ENCODE assay signal across 15 cellular contexts in genomic region chr18:12776821-12777471, GRCh38.
DNase-seq lines count a peak whose midpoint lies in the region; ATAC-seq, FAIRE-seq and TF ChIP-seq lines count a peak whose summit lies in the region.
"Had no signal": no experiment of that assay in that cellular context is flagged by ENCODE, and none has a peak within 500 bp of the region (broad histone marks: within the 10 kb centered on the region; RNA-seq: fewer than 3 reads in every experiment).

No MANE protein-coding gene starts in this region.

- 83% methylated on average over 1 of the region's 54 CpGs for WGBS in right lobe of liver (ENCODE audit: insufficient coverage, low coverage, low lambda C conversion rate, missing lambda C conversion rate)
- 93% methylated on average over 16 of the region's 54 CpGs for WGBS in HepG2 (ENCODE audit: low lambda C conversion rate)

- no peaks in the 10 kb centered on the region for H3K79me2 ChIP-seq in HepG2 (ENCODE audit: insufficient read depth, low read length)
- H3K79me2 ChIP-seq: hepatocyte had no signal

- no peak for TF ChIP-seq RAD21 in HepG2 (CRISPR knock-in tag; IDR thresholded peaks at IDR 0.05)

- POLR2A ChIA-PET in HepG2 (lab: Yijun Ruan, JAX): no interaction called here

- no peak overlapping the region for H2AFZ ChIP-seq in HepG2 (ENCODE audit: low read length)
- H2AFZ ChIP-seq: hepatocyte had no signal

- no peaks in the 10 kb centered on the region for H3K27me3 ChIP-seq in right lobe of liver
- H3K27me3 ChIP-seq in HepG2 (ENCODE audit: control insufficient read depth in 1 of 2, insufficient read depth in 2 of 2, low read length in 2 of 2): no peaks in the 10 kb centered on the region
- no peaks in the 10 kb centered on the region for H3K27me3 ChIP-seq in brain microvascular endothelial cell (replicated peaks)
- H3K27me3 ChIP-seq in kidney epithelial cell (ENCODE audit: control insufficient read depth, insufficient read depth, low read length): no peaks in the 10 kb centered on the region
- H3K27me3 ChIP-seq in upper lobe of right lung: no peaks in the 10 kb centered on the region
- H3K27me3 ChIP-seq: adrenal gland, hepatocyte had no signal

- intact Hi-C loops in right lobe of liver (cut with DNase I) (no loop called here), HepG2 (cut with micrococcal nuclease; ENCODE audit: unreplicated experiment) (no loop called here), upper lobe of right lung (cut with DNase I) (no loop called here)

- no peak for TF ChIP-seq POLR2A in right lobe of liver (IDR thresholded peaks at IDR 0.05)
- no peak for TF ChIP-seq POLR2A in HepG2 (IDR thresholded peaks at IDR 0.05; ENCODE audit: insufficient read depth in 1 of 2, low read depth in 2 of 2, low read length in 2 of 2)

- CTCF ChIA-PET in HepG2 (lab: Yijun Ruan, JAX; ENCODE audit: low intra/inter-chr PET ratio, low total read pairs): no interaction called here

- H3K9me3 ChIP-seq in right lobe of liver (no peaks in the 10 kb centered on the region), HepG2 (ENCODE audit: low read length) (no peaks in the 10 kb centered on the region), upper lobe of right lung (no peaks in the 10 kb centered on the region)
- H3K9me3 ChIP-seq: adrenal gland had no signal

- H3K36me3 ChIP-seq in right lobe of liver (no peaks in the 10 kb centered on the region), HepG2 (replicated peaks in 1 of 2; ENCODE audit: control insufficient read depth in 1 of 2, insufficient read depth in 2 of 2, low read length in 2 of 2) (no peaks in the 10 kb centered on the region), brain microvascular endothelial cell (replicated peaks) (no peaks in the 10 kb centered on the region), kidney epithelial cell (ENCODE audit: control insufficient read depth, insufficient read depth, low read length) (no peaks in the 10 kb centered on the region), upper lobe of right lung (no peaks in the 10 kb centered on the region)
- H3K36me3 ChIP-seq: adrenal gland had no signal

- peak overlapping the region in 2 of 3 donors; percentile 10 to 29 for H3K4me3 ChIP-seq in right lobe of liver
- H3K4me3 ChIP-seq in HepG2 (replicated peaks in 1 of 3; ENCODE audit: insufficient read depth in 1 of 3, low read depth in 2 of 3, low read length in 3 of 3): no peak overlapping the region
- peak overlapping the region; percentile 9 for H3K4me3 ChIP-seq in brain microvascular endothelial cell (ENCODE audit: low read depth, low read length)
- peak overlapping the region; percentile 14 for H3K4me3 ChIP-seq in kidney epithelial cell (ENCODE audit: low read depth, low read length)
- H3K4me3 ChIP-seq in upper lobe of right lung: peak overlapping the region; percentile 33
- H3K4me3 ChIP-seq: adrenal gland, hepatocyte had no signal

- H4K20me1 ChIP-seq in HepG2 (ENCODE audit: insufficient read depth, low read length): no peaks in the 10 kb centered on the region

- ATAC-seq in right lobe of liver: no peak
- ATAC-seq in HepG2: no peak
- ATAC-seq in upper lobe of right lung: peak; percentile 26

- no peak overlapping the region for H3K4me2 ChIP-seq in HepG2 (ENCODE audit: low read depth, low read length)
- H3K4me2 ChIP-seq: hepatocyte had no signal

- no peaks in the 10 kb centered on the region for H3K4me1 ChIP-seq in right lobe of liver
- no peaks in the 10 kb centered on the region for H3K4me1 ChIP-seq in HepG2 (ENCODE audit: insufficient read depth, low read length)
- H3K4me1 ChIP-seq in upper lobe of right lung: no peaks in the 10 kb centered on the region
- H3K4me1 ChIP-seq: adrenal gland had no signal

- H3K9ac ChIP-seq in HepG2 (ENCODE audit: insufficient read depth, low read depth, low read length): no peak overlapping the region

- H3K27ac ChIP-seq in right lobe of liver (no peak overlapping the region), HepG2 (ENCODE audit: extremely low read length, insufficient read depth, low read length) (no peak overlapping the region), brain microvascular endothelial cell (no peak overlapping the region), upper lobe of right lung (no peak overlapping the region)
- H3K27ac ChIP-seq: adrenal gland, hepatocyte had no signal

- FAIRE-seq in HepG2 (lab: Jason Lieb, UNC): no peak
- FAIRE-seq: G401.6 had no signal

- DNase-seq in right lobe of liver (no peak), HepG2 (ENCODE audit: low spot score) (no peak), brain microvascular endothelial cell (no peak), kidney epithelial cell (ENCODE audit: low read depth) (no peak), upper lobe of right lung (peak; percentile 69), glomerular visceral epithelial cell (ENCODE audit: extremely low spot score) (no peak), GM03348 (ENCODE audit: low spot score) (no peak), NCI-H82 treated with DMSO at 0.1 percent for 48 hours (lab: John Stamatoyannopoulos, UW; ENCODE audit: unreplicated experiment) (no peak)
- DNase-seq: effector memory CD4-positive, alpha-beta T cell; NCI-H2081; stimulated activated CD4-positive, alpha-beta T cell treated with anti-CD3 and anti-CD28 coated beads, Interleukin-2, amount 100 ng/mL, for 48 hours; stimulated activated naive CD4-positive, alpha-beta T cell had no signal

- TF ChIP-seq EP300 in HepG2 (IDR thresholded peaks at IDR 0.05; ENCODE audit: low read depth in 2 of 2, low read length in 2 of 2) (no peak), HepG2 (CRISPR knock-in tag; IDR thresholded peaks at IDR 0.05; ENCODE audit: borderline replicate concordance) (no peak)

- BruUV-seq in HepG2 (replicated peaks; lab: Mats Ljungman, UMichigan): no TSS peak

- in situ Hi-C loops in HepG2 (cut with HindIII; ENCODE audit: extremely low pct_ligation_motif_present, low pct_unique_long_range_greater_than_20kb) (no loop called here), brain microvascular endothelial cell (cut with HindIII; ENCODE audit: low pct_ligation_motif_present, low sequenced_read_pairs) (no loop called here)

- no peak for TF ChIP-seq CTCF in right lobe of liver (IDR thresholded peaks at IDR 0.05)
- TF ChIP-seq CTCF in HepG2 (CRISPR knock-in tag; IDR thresholded peaks at IDR 0.05): no peak
- no peak for TF ChIP-seq CTCF in brain microvascular endothelial cell (IDR thresholded peaks at IDR 0.05; ENCODE audit: low read depth, low read length, missing control alignments)
- TF ChIP-seq CTCF in kidney epithelial cell (IDR thresholded peaks at IDR 0.05; ENCODE audit: insufficient read depth, low read length, poor library complexity, severe bottlenecking): no peak
- TF ChIP-seq CTCF in upper lobe of right lung (IDR thresholded peaks at IDR 0.05): no peak

TF ChIP-seq in HepG2, 621 proteins besides CTCF, POLR2A, EP300 and RAD21 (continues in another document):
- TF ChIP-seq ZNF652 (CRISPR knock-in tag; IDR thresholded peaks at IDR 0.05; ENCODE audit: borderline replicate concordance, low read depth): no peak
- TF ChIP-seq, protein P1, sequence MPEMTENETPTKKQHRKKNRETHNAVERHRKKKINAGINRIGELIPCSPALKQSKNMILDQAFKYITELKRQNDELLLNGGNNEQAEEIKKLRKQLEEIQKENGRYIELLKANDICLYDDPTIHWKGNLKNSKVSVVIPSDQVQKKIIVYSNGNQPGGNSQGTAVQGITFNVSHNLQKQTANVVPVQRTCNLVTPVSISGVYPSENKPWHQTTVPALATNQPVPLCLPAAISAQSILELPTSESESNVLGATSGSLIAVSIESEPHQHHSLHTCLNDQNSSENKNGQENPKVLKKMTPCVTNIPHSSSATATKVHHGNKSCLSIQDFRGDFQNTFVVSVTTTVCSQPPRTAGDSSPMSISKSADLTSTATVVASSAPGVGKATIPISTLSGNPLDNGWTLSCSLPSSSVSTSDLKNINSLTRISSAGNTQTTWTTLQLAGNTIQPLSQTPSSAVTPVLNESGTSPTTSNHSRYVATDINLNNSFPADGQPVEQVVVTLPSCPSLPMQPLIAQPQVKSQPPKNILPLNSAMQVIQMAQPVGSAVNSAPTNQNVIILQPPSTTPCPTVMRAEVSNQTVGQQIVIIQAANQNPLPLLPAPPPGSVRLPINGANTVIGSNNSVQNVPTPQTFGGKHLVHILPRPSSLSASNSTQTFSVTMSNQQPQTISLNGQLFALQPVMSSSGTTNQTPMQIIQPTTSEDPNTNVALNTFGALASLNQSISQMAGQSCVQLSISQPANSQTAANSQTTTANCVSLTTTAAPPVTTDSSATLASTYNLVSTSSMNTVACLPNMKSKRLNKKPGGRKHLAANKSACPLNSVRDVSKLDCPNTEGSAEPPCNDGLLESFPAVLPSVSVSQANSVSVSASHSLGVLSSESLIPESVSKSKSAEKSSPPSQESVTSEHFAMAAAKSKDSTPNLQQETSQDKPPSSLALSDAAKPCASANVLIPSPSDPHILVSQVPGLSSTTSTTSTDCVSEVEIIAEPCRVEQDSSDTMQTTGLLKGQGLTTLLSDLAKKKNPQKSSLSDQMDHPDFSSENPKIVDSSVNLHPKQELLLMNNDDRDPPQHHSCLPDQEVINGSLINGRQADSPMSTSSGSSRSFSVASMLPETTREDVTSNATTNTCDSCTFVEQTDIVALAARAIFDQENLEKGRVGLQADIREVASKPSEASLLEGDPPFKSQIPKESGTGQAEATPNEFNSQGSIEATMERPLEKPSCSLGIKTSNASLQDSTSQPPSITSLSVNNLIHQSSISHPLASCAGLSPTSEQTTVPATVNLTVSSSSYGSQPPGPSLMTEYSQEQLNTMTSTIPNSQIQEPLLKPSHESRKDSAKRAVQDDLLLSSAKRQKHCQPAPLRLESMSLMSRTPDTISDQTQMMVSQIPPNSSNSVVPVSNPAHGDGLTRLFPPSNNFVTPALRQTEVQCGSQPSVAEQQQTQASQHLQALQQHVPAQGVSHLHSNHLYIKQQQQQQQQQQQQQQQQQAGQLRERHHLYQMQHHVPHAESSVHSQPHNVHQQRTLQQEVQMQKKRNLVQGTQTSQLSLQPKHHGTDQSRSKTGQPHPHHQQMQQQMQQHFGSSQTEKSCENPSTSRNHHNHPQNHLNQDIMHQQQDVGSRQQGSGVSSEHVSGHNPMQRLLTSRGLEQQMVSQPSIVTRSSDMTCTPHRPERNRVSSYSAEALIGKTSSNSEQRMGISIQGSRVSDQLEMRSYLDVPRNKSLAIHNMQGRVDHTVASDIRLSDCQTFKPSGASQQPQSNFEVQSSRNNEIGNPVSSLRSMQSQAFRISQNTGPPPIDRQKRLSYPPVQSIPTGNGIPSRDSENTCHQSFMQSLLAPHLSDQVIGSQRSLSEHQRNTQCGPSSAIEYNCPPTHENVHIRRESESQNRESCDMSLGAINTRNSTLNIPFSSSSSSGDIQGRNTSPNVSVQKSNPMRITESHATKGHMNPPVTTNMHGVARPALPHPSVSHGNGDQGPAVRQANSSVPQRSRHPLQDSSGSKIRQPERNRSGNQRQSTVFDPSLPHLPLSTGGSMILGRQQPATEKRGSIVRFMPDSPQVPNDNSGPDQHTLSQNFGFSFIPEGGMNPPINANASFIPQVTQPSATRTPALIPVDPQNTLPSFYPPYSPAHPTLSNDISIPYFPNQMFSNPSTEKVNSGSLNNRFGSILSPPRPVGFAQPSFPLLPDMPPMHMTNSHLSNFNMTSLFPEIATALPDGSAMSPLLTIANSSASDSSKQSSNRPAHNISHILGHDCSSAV (CRISPR knock-in tag; IDR thresholded peaks at IDR 0.05; ENCODE audit: borderline replicate concordance): no peak
- TF ChIP-seq FOXM1 (CRISPR knock-in tag; IDR thresholded peaks at IDR 0.05): no peak
- TF ChIP-seq ZC3H13 (CRISPR knock-in tag; IDR thresholded peaks at IDR 0.05): no peak
- no peak for TF ChIP-seq TARDBP (CRISPR knock-in tag; IDR thresholded peaks at IDR 0.05)

Comparison
In these comparisons a context has a peak if more than half of its experiments do, and no peak if none do; other contexts are left out.
1. H3K4me3 ChIP-seq: peak in right lobe of liver (2 of 3), brain microvascular endothelial cell (single experiment), kidney epithelial cell (single experiment) and upper lobe of right lung (single experiment); none in HepG2 (0 of 3).